Comparison of ENCODE assay signal across 13 cellular contexts in genomic region chr22:33841281-33842005, GRCh38.
DNase-seq lines count a peak whose midpoint lies in the region; ATAC-seq and TF ChIP-seq lines count a peak whose summit lies in the region.
"Had no signal": no experiment of that assay in that cellular context is flagged by ENCODE, and none has a peak within 500 bp of the region (broad histone marks: within the 10 kb centered on the region; RNA-seq: fewer than 3 reads in every experiment).

No MANE protein-coding gene starts in this region.

- intact Hi-C loops in tibial artery (cut with DNase I; ENCODE audit: low total_unique reads) = no loop called here

- H3K36me3 ChIP-seq in tibial artery = no peaks in the 10 kb centered on the region

- no peak for TF ChIP-seq CTCF in fibroblast of the aortic adventitia (IDR thresholded peaks at IDR 0.05; ENCODE audit: insufficient read depth, low read length)
- TF ChIP-seq CTCF in tibial artery (IDR thresholded peaks at IDR 0.05) = no peak

- peaks cover 0 to 73% (median 15%) of the 10 kb centered on the region in 4 donors for H3K4me1 ChIP-seq in tibial artery

- ATAC-seq in GM19467 (IDR thresholded peaks at IDR 0.05; ENCODE audit: unreplicated experiment) (peak; percentile 25), HG03442 (IDR thresholded peaks at IDR 0.05; ENCODE audit: unreplicated experiment) (peak; percentile 15)
- ATAC-seq: body of pancreas had no signal

- no peak overlapping the region for H3K4me3 ChIP-seq in fibroblast of the aortic adventitia (ENCODE audit: low read depth, low read length)
- H3K4me3 ChIP-seq in tibial artery = peak overlapping the region; percentile 37 to 45
- H3K4me3 ChIP-seq: body of pancreas, smooth muscle cell had no signal

- H3K27me3 ChIP-seq in tibial artery = no peaks in the 10 kb centered on the region
- H3K27me3 ChIP-seq: body of pancreas had no signal

- DNase-seq in fibroblast of the aortic adventitia (ENCODE audit: low read depth) = peak; percentile 16
- no peak for DNase-seq in tibial artery
- DNase-seq in activated CD4-positive, alpha-beta T cell treated with anti-CD3 and anti-CD28 coated beads for 4 hours = no peak
- DNase-seq in NCI-H2081 (lab: John Stamatoyannopoulos, UW) = no peak
- no peak for DNase-seq in DMS53 (lab: John Stamatoyannopoulos, UW)
- no peak for DNase-seq in C1 segment of cervical spinal cord (lab: John Stamatoyannopoulos, UW)
- DNase-seq: body of pancreas, HCEC 1CT, MV-4-11, T-helper 2 cell had no signal

- H3K9me3 ChIP-seq in tibial artery = no peaks in the 10 kb centered on the region
- H3K9me3 ChIP-seq: body of pancreas had no signal

- peak overlapping the region; percentile 75 to 79 for H3K27ac ChIP-seq in tibial artery
- H3K27ac ChIP-seq: body of pancreas had no signal
